In genomic region chr4:73885570-73886230, GRCh38 we compare ENCODE assay signal across 1 cellular context.
TF ChIP-seq lines count a peak whose summit lies in the region.

No MANE protein-coding gene starts in this region.

TF ChIP-seq in A549, 52 proteins besides CTCF, POLR2A, EP300 and RAD21 (continued from another document):
- TF ChIP-seq, protein P1, sequence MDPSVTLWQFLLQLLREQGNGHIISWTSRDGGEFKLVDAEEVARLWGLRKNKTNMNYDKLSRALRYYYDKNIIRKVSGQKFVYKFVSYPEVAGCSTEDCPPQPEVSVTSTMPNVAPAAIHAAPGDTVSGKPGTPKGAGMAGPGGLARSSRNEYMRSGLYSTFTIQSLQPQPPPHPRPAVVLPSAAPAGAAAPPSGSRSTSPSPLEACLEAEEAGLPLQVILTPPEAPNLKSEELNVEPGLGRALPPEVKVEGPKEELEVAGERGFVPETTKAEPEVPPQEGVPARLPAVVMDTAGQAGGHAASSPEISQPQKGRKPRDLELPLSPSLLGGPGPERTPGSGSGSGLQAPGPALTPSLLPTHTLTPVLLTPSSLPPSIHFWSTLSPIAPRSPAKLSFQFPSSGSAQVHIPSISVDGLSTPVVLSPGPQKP (IDR thresholded peaks at IDR 0.05; ENCODE audit: low read depth, low read length) = no peak
